Comparison of ENCODE assay signal across 18 cellular contexts in genomic region chr10:29285624-29286051, GRCh38. TPM values are rescaled to one million over a fixed set of nuclear protein-coding genes. Genes with fewer than 3 reads are reported as not detected.
DNase-seq lines count a peak whose midpoint lies in the region; ATAC-seq, FAIRE-seq and TF ChIP-seq lines count a peak whose summit lies in the region.
"Had no signal": no experiment of that assay in that cellular context is flagged by ENCODE, and none has a peak within 500 bp of the region (broad histone marks: within the 10 kb centered on the region; RNA-seq: fewer than 3 reads in every experiment).

No MANE protein-coding gene starts in this region.

- ATAC-seq in GM18870 (IDR thresholded peaks at IDR 0.05; ENCODE audit: unreplicated experiment) (peak; percentile 91), GM21529 (IDR thresholded peaks at IDR 0.05; ENCODE audit: unreplicated experiment) (peak; percentile 93), HG03064 (IDR thresholded peaks at IDR 0.05; ENCODE audit: low read depth, unreplicated experiment) (peak; percentile 79), memory B cell (ENCODE audit: low read depth) (peak; percentile 37)
- ATAC-seq: Panc1 had no signal

- H3K27ac Mint-ChIP-seq in memory B cell: no peak overlapping the region
- H3K27ac Mint-ChIP-seq: activated naive CD8-positive, alpha-beta T cell; T-helper 2 cell treated with Interferon-gamma antibody and Interleukin-4, amounts not matched to agents 5 μg/mL and 100 μg/mL, for 36 hours had no signal

- no peaks in the 10 kb centered on the region for H3K9me3 ChIP-seq in kidney (ENCODE audit: control insufficient read depth in 1 of 2, low read length in 2 of 2)
- H3K9me3 ChIP-seq: esophagus muscularis mucosa, prostate gland had no signal

- no peak overlapping the region for H3K9ac ChIP-seq in kidney (ENCODE audit: low read length in 2 of 2)

- H3K27me3 Mint-ChIP-seq in memory B cell: peaks cover 2% of the 10 kb centered on the region

- H3K4me1 ChIP-seq in kidney (ENCODE audit: control insufficient read depth in 1 of 2, insufficient read depth in 1 of 2, low read depth in 1 of 2, low read length in 2 of 2): no peaks in the 10 kb centered on the region
- H3K4me1 ChIP-seq: esophagus muscularis mucosa, prostate gland had no signal

- no peak overlapping the region for H3K4me3 ChIP-seq in kidney (ENCODE audit: low read length in 2 of 2)
- H3K4me3 ChIP-seq: esophagus muscularis mucosa, prostate gland had no signal

- H3K36me3 Mint-ChIP-seq in memory B cell: no peaks in the 10 kb centered on the region
- H3K36me3 Mint-ChIP-seq: activated naive CD8-positive, alpha-beta T cell; CD8-positive, alpha-beta memory T cell had no signal

- H3K4me1 Mint-ChIP-seq in memory B cell: peaks cover 8% of the 10 kb centered on the region
- H3K4me1 Mint-ChIP-seq: CD8-positive, alpha-beta memory T cell had no signal

- H3K4me3 Mint-ChIP-seq in memory B cell: no peak overlapping the region
- H3K4me3 Mint-ChIP-seq: activated naive CD8-positive, alpha-beta T cell; CD8-positive, alpha-beta memory T cell; T-helper 2 cell treated with Interferon-gamma antibody and Interleukin-4, amounts not matched to agents 5 μg/mL and 100 μg/mL, for 36 hours had no signal

- no peak for FAIRE-seq in D721Med (lab: Jason Lieb, UNC)
- FAIRE-seq in kidney (lab: Jason Lieb, UNC): no peak

- H3K36me3 ChIP-seq in kidney (ENCODE audit: control insufficient read depth in 1 of 2, insufficient read depth in 2 of 2, low read length in 2 of 2): no peaks in the 10 kb centered on the region
- H3K36me3 ChIP-seq: esophagus muscularis mucosa, prostate gland had no signal

- no peaks in the 10 kb centered on the region for H3K9me3 Mint-ChIP-seq in memory B cell
- H3K9me3 Mint-ChIP-seq: T-helper 2 cell treated with Interferon-gamma antibody and Interleukin-4, amounts not matched to agents 5 μg/mL and 100 μg/mL, for 36 hours had no signal

- no peak for TF ChIP-seq CTCF in D721Med (IDR thresholded peaks at IDR 0.05; ENCODE audit: insufficient read depth, missing control alignments)
- TF ChIP-seq CTCF in kidney (IDR thresholded peaks at IDR 0.05; ENCODE audit: borderline replicate concordance, extremely low read depth, insufficient read depth): no peak

- intact Hi-C loops in kidney (cut with DNase I): no loop called here

- DNase-seq in memory B cell (ENCODE audit: low spot score in 2 of 2) (no peak), D721Med (ENCODE audit: insufficient read length, low spot score) (no peak), OCI-M1 (lab: John Stamatoyannopoulos, UW) (no peak), kidney (no peak)
- no peak for DNase-seq in stimulated activated CD4-positive, alpha-beta T cell treated with anti-CD3 and anti-CD28 coated beads, Interleukin-12 subunit alpha, Interleukin-12 subunit beta, amount 100 ng/mL, for 4 hours
- DNase-seq: CD8-positive, alpha-beta memory T cell; NCI-H2171 treated with DMSO at 0.1 percent for 48 hours; stimulated activated CD4-positive, alpha-beta T cell treated with anti-CD3 and anti-CD28 coated beads, Interleukin-4, amount 100 ng/mL, for 1 hour had no signal

- no peak overlapping the region for H3K27ac ChIP-seq in kidney (ENCODE audit: low read depth in 2 of 2, low read length in 2 of 2)
- H3K27ac ChIP-seq: esophagus muscularis mucosa, prostate gland had no signal

RNA-seq across cellular contexts. Expression of gene LYZL1, which starts 3.2 kb away (rescaled TPM):
- total RNA-seq in kidney: not detected
- polyA plus RNA-seq in kidney (ENCODE audit: insufficient read depth, low read depth, low replicate concordance): not detected
- total RNA-seq: activated CD8-positive, alpha-beta memory T cell treated with anti-CD3 and anti-CD28 coated beads for 36 hours; CD8-positive, alpha-beta memory T cell; chondrocyte; esophagus muscularis mucosa had no signal
- polyA plus RNA-seq: CD8-positive, alpha-beta memory T cell had no signal

Comparison
In these comparisons a context has a peak if more than half of its experiments do, and no peak if none do; other contexts are left out.
1. ATAC-seq: peak in every context shown above with its lines; median percentile 93 in GM21529; 91 in GM18870; 79 in HG03064; 37 in memory B cell.